In the genomic region with DNA sequence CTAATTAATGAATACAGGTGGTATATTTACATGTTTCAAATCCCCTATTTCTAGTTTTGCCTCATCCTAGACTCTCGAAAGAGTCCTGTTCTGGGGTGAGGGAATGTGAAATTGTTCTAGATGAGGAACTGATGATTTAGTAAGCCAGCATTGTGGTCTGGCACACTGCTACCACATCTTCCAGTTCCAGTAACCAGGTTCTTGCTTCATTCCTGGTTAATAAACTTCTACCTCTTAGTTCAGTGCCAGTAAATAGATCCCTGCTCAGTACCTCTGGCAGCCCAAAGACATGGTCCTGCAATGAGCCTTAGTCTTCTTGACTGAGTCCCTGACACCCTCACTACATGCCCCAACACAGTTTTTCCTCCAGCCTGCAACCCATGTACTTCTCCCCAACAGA, we compare ENCODE assay signal across 29 cellular contexts.
A peak's percentile ranks its signal among the peaks of the same experiment; 100 is the strongest.
DNase-seq lines count a peak whose midpoint lies in the region; ATAC-seq and TF ChIP-seq lines count a peak whose summit lies in the region.
"Had no signal": no experiment of that assay in that cellular context is flagged by ENCODE, and none has a peak within 500 bp of the region (broad histone marks: within the 10 kb centered on the region; RNA-seq: fewer than 3 reads in every experiment).

No MANE protein-coding gene starts in this region.

- no peak overlapping the region for H3K27ac Mint-ChIP-seq in effector memory CD8-positive, alpha-beta T cell
- H3K27ac Mint-ChIP-seq: activated CD8-positive, alpha-beta T cell treated with anti-CD3 and anti-CD28 coated beads, Interleukin-2, amount 10 ng/mL, durations not matched to agents 7 days and 5 days; activated naive CD4-positive, alpha-beta T cell treated with anti-CD3 and anti-CD28 coated beads, Interleukin-2, amount 50 U/mL, for 72 hours; neural progenitor cell; T-helper 1 cell treated with Interleukin-12 subunit alpha and Interleukin-12 subunit beta and Interleukin-4 antibody, amounts not matched to agents 30 μg/mL and 1 μg/mL, for 36 hours had no signal

- no peak for ATAC-seq in effector memory CD8-positive, alpha-beta T cell (replicated peaks)
- no peak for ATAC-seq in HG02884 (IDR thresholded peaks at IDR 0.05; ENCODE audit: unreplicated experiment)
- ATAC-seq: activated CD8-positive, alpha-beta T cell treated with anti-CD3 and anti-CD28 coated beads, Interleukin-2, amount 10 ng/mL, durations not matched to agents 7 days and 5 days; activated naive CD4-positive, alpha-beta T cell treated with anti-CD3 and anti-CD28 coated beads, Interleukin-2, amount 50 U/mL, for 72 hours had no signal

- no peaks in the 10 kb centered on the region for H3K27me3 ChIP-seq in neutrophil
- H3K27me3 ChIP-seq: BLaER1, colonic mucosa, neural progenitor cell, Peyer's patch, tibial nerve had no signal

- no peaks in the 10 kb centered on the region for H3K36me3 ChIP-seq in neutrophil
- H3K36me3 ChIP-seq: BLaER1, colonic mucosa, neural progenitor cell, Peyer's patch, tibial nerve had no signal

- DNase-seq in CD1c-positive myeloid dendritic cell (ENCODE audit: extremely low spot score) (peak; percentile 14), Kasumi-1 (lab: John Stamatoyannopoulos, UW) (peak; percentile 19 to 33), OCI-M1 (lab: John Stamatoyannopoulos, UW) (peak; percentile 6), NCI-H2196 treated with DMSO at 0.1 percent for 48 hours (lab: John Stamatoyannopoulos, UW; ENCODE audit: unreplicated experiment) (no peak)
- DNase-seq in effector memory CD8-positive, alpha-beta T cell = no peak
- DNase-seq: activated CD8-positive, alpha-beta T cell treated with anti-CD3 and anti-CD28 coated beads, Interleukin-2, amount 10 ng/mL, durations not matched to agents 7 days and 5 days; colonic mucosa; DMS79 treated with DMSO at 0.1 percent for 48 hours; effector CD8-positive, alpha-beta T cell; erythroblast; GF-D8; H7; head of caudate nucleus; KBM-7; kidney glomerular epithelial cell; mesenchymal stem cell; NCI-H146; NCI-H2107; Peyer's patch; posterior cingulate gyrus; SHP77 treated with DMSO at 0.1 percent for 48 hours; stimulated activated CD4-positive, alpha-beta T cell treated with anti-CD3 and anti-CD28 coated beads, Interleukin-15, amount 100 ng/mL, for 24 hours had no signal

- no peaks in the 10 kb centered on the region for H3K9me3 ChIP-seq in neutrophil
- H3K9me3 ChIP-seq: BLaER1, colonic mucosa, Peyer's patch, tibial nerve had no signal

- H3K9me3 Mint-ChIP-seq in effector memory CD8-positive, alpha-beta T cell = no peaks in the 10 kb centered on the region
- H3K9me3 Mint-ChIP-seq: neural progenitor cell; T-helper 1 cell treated with Interleukin-12 subunit alpha and Interleukin-12 subunit beta and Interleukin-4 antibody, amounts not matched to agents 30 μg/mL and 1 μg/mL, for 36 hours had no signal

- H3K4me1 ChIP-seq in neutrophil (ENCODE audit: control insufficient read depth in 1 of 2, insufficient read depth in 1 of 2, low read depth in 1 of 2, low read length in 1 of 2) = peaks cover 34 to 35% of the 10 kb centered on the region in 2 experiments
- H3K4me1 ChIP-seq: colonic mucosa, neural progenitor cell, Peyer's patch, tibial nerve had no signal

- peak overlapping the region in 1 of 2 experiments; percentile 8 for H3K4me3 ChIP-seq in neutrophil (ENCODE audit: low read depth in 1 of 2, low read length in 1 of 2)
- H3K4me3 ChIP-seq: BLaER1, colonic mucosa, neural progenitor cell, Peyer's patch, tibial nerve had no signal

- peak overlapping the region; percentile 76 for H3K27ac ChIP-seq in neutrophil
- H3K27ac ChIP-seq: BLaER1, colonic mucosa, neural progenitor cell, Peyer's patch, tibial nerve had no signal

- H3K4me3 Mint-ChIP-seq in effector memory CD8-positive, alpha-beta T cell = no peak overlapping the region
- H3K4me3 Mint-ChIP-seq: activated CD8-positive, alpha-beta T cell treated with anti-CD3 and anti-CD28 coated beads, Interleukin-2, amount 10 ng/mL, durations not matched to agents 7 days and 5 days; neural progenitor cell; T-helper 1 cell treated with Interleukin-12 subunit alpha and Interleukin-12 subunit beta and Interleukin-4 antibody, amounts not matched to agents 30 μg/mL and 1 μg/mL, for 36 hours had no signal

- no peak for TF ChIP-seq CTCF in neutrophil (IDR thresholded peaks at IDR 0.05)

- H3K36me3 Mint-ChIP-seq in effector memory CD8-positive, alpha-beta T cell (ENCODE audit: insufficient read depth) = no peaks in the 10 kb centered on the region
- H3K36me3 Mint-ChIP-seq: activated naive CD4-positive, alpha-beta T cell treated with anti-CD3 and anti-CD28 coated beads, Interleukin-2, amount 50 U/mL, for 72 hours; neural progenitor cell had no signal

- H3K27me3 Mint-ChIP-seq in effector memory CD8-positive, alpha-beta T cell = peaks cover 37 to 52% of the 10 kb centered on the region in 2 donors

- no peaks in the 10 kb centered on the region for H3K4me1 Mint-ChIP-seq in effector memory CD8-positive, alpha-beta T cell (ENCODE audit: low read depth in 2 of 2)
- H3K4me1 Mint-ChIP-seq: neural progenitor cell had no signal

Comparison
In these comparisons a context has a peak if more than half of its experiments do, and no peak if none do; other contexts are left out.
1. DNase-seq: peak in CD1c-positive myeloid dendritic cell (single experiment), Kasumi-1 (2 of 2) and OCI-M1 (single experiment); none in effector memory CD8-positive, alpha-beta T cell (0 of 3) and NCI-H2196 treated with DMSO at 0.1 percent for 48 hours (single experiment).